7 cellular contexts compared by ENCODE assay signal in the genomic region with DNA sequence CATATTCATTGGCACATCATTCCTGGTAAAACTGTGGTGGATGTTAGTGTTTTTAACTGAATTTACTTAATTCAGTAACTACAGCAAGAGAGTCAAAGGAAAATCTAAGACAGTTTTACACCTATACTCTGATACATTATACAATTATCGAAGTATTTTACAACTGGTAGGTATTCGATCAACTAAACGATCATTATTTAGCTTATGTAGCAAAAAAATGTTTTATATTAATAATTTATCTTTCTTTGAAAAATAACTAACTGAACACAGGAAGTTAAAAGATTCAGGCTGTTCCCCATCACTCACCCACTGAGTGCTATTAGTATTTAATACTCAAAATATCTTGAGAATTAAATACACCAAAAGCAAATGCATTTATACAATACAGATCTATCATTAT.
"Had no signal": no experiment of that assay in that cellular context is flagged by ENCODE, and none has a peak within 500 bp of the region (broad histone marks: within the 10 kb centered on the region; RNA-seq: fewer than 3 reads in every experiment).

No MANE protein-coding gene starts in this region.

- FAIRE-seq: HTR-8/SVneo had no signal

- H3K9ac ChIP-seq: KMS-11 had no signal

- H3K27ac ChIP-seq: HL-60, KMS-11 had no signal

- DNase-seq: IMR-90, Karpas-422, KBM-7, KG1 had no signal

- H3K4me2 ChIP-seq: KMS-11 had no signal
